ENCODE assay signal across 8 cellular contexts in genomic region chrX:118975831-118976598, GRCh38. TPM values are rescaled to one million over a fixed set of nuclear protein-coding genes. Genes with fewer than 3 reads are reported as not detected.
A peak's percentile ranks its signal among the peaks of the same experiment; 100 is the strongest.
DNase-seq lines count a peak whose midpoint lies in the region; ATAC-seq and TF ChIP-seq lines count a peak whose summit lies in the region.

No MANE protein-coding gene starts in this region.

- H3K9me2 ChIP-seq in GM23338 (ENCODE audit: insufficient read depth) (no peaks in the 10 kb centered on the region), OCI-LY7 (ENCODE audit: insufficient read depth, low read length) (no peaks in the 10 kb centered on the region)

- no peak overlapping the region for H3K9ac ChIP-seq in fibroblast of lung (ENCODE audit: insufficient read depth, low read length)

- H3K36me3 Mint-ChIP-seq in GM23338 (ENCODE audit: low read depth) (no peaks in the 10 kb centered on the region), nephron progenitor cell (ENCODE audit: low read depth) (no peaks in the 10 kb centered on the region)
- H3K36me3 Mint-ChIP-seq in activated T-helper 1 cell treated with anti-CD3 and anti-CD28 coated beads, Interleukin-12 subunit alpha, Interleukin-12 subunit beta, Interleukin-2, Interleukin-4 antibody, amounts not matched to agents 30 ng/mL and 10 ng/mL and 1 ng/mL, durations not matched to agents 14 hours and 24 hours and 36 hours (ENCODE audit: low read depth): no peaks in the 10 kb centered on the region

- H3K4me3 Mint-ChIP-seq in GM23338 (peak overlapping the region; percentile 66), nephron progenitor cell (peak overlapping the region; percentile 81)
- peak overlapping the region; percentile 88 for H3K4me3 Mint-ChIP-seq in activated T-helper 1 cell treated with anti-CD3 and anti-CD28 coated beads, Interleukin-12 subunit alpha, Interleukin-12 subunit beta, Interleukin-2, Interleukin-4 antibody, amounts not matched to agents 30 ng/mL and 10 ng/mL and 1 ng/mL, durations not matched to agents 14 hours and 24 hours and 36 hours

- TF ChIP-seq POLR2A in stomach (IDR thresholded peaks at IDR 0.05): no peak

- H3K36me3 ChIP-seq in GM23338 (ENCODE audit: insufficient read depth) (no peaks in the 10 kb centered on the region), OCI-LY7 (ENCODE audit: insufficient read depth, low read length) (no peaks in the 10 kb centered on the region), fibroblast of lung (ENCODE audit: control insufficient read depth, insufficient read depth, low read length) (no peaks in the 10 kb centered on the region), stomach (peaks cover 0 to 17% (median 13%) of the 10 kb centered on the region in 4 donors)

- H3K4me2 ChIP-seq in GM23338 (peak overlapping the region; percentile 74), OCI-LY7 (ENCODE audit: low read length) (peak overlapping the region; percentile 63), fibroblast of lung (ENCODE audit: extremely low read depth, insufficient read depth, low read length) (peak overlapping the region; percentile 51)

- CTCF ChIA-PET in OCI-LY7 (lab: Charles Lee; ENCODE audit: unreplicated experiment): no interaction called here

- ATAC-seq in GM23338 (peak; percentile 8), HG03095 (IDR thresholded peaks at IDR 0.05; ENCODE audit: unreplicated experiment) (no peak), HG03520 (IDR thresholded peaks at IDR 0.05; ENCODE audit: unreplicated experiment) (no peak)

- H4K20me1 ChIP-seq in GM23338 (replicated peaks; ENCODE audit: insufficient read depth): no peaks in the 10 kb centered on the region
- no peaks in the 10 kb centered on the region for H4K20me1 ChIP-seq in OCI-LY7 (ENCODE audit: insufficient read depth, low read length)
- H4K20me1 ChIP-seq in fibroblast of lung (ENCODE audit: control insufficient read depth, extremely low read depth, insufficient read depth, low read length): no peaks in the 10 kb centered on the region

- intact Hi-C loops in OCI-LY7 (cut with micrococcal nuclease; ENCODE audit: unreplicated experiment) (no loop called here), stomach (cut with DNase I; ENCODE audit: low total_unique reads) (no loop called here)
- intact Hi-C loops in activated T-helper 1 cell treated with anti-CD3 and anti-CD28 coated beads, Interleukin-12 subunit alpha, Interleukin-12 subunit beta, Interleukin-2, Interleukin-4 antibody, amounts not matched to agents 30 ng/mL and 10 ng/mL and 1 ng/mL, durations not matched to agents 14 hours and 24 hours and 36 hours (cut with micrococcal nuclease): loop anchor here (2.0 kb wide), 1 partner anchor 261 kb away; the partner anchor contains the start of gene PGRMC1

- H3K9me3 ChIP-seq in OCI-LY7 (ENCODE audit: low read length): no peaks in the 10 kb centered on the region
- H3K9me3 ChIP-seq in fibroblast of lung (ENCODE audit: control insufficient read depth, insufficient read depth, low read depth, low read length): no peaks in the 10 kb centered on the region
- H3K9me3 ChIP-seq in stomach: no peaks in the 10 kb centered on the region

- TF ChIP-seq EP300 in stomach (IDR thresholded peaks at IDR 0.05): no peak

- peak; percentile 32 for DNase-seq in GM23338 (ENCODE audit: low spot score)
- DNase-seq in OCI-LY7 (ENCODE audit: low spot score): no peak
- peak; percentile 4 for DNase-seq in activated T-helper 1 cell treated with anti-CD3 and anti-CD28 coated beads, Interleukin-12 subunit alpha, Interleukin-12 subunit beta, Interleukin-2, Interleukin-4 antibody, amounts not matched to agents 30 ng/mL and 10 ng/mL and 1 ng/mL, durations not matched to agents 14 hours and 24 hours and 36 hours (ENCODE audit: low spot score)
- peak; percentile 15 to 19 for DNase-seq in fibroblast of lung (ENCODE audit: low read depth in 2 of 2)
- peak; percentile 44 for DNase-seq in nephron progenitor cell
- peak; percentile 66 for DNase-seq in stomach

- H3K9me3 Mint-ChIP-seq in GM23338 (no peaks in the 10 kb centered on the region), nephron progenitor cell (peaks cover 46% of the 10 kb centered on the region)
- H3K9me3 Mint-ChIP-seq in activated T-helper 1 cell treated with anti-CD3 and anti-CD28 coated beads, Interleukin-12 subunit alpha, Interleukin-12 subunit beta, Interleukin-2, Interleukin-4 antibody, amounts not matched to agents 30 ng/mL and 10 ng/mL and 1 ng/mL, durations not matched to agents 14 hours and 24 hours and 36 hours: no peaks in the 10 kb centered on the region

- BruUV-seq in OCI-LY7 (replicated peaks; lab: Mats Ljungman, UMichigan): no TSS peak

- POLR2A ChIA-PET in OCI-LY7 (lab: Charles Lee): no interaction called here

- 0 to 43% (median 11%) methylated on average over 15 to 64 of the region's 64 CpGs for WGBS in stomach, 5 donors

- peak overlapping the region; percentile 50 for H3K4me3 ChIP-seq in GM23338
- H3K4me3 ChIP-seq in OCI-LY7 (ENCODE audit: low read depth, low read length, poor library complexity, severe bottlenecking): peak overlapping the region; percentile 12
- peak overlapping the region; percentile 7 to 49 (median 14) for H3K4me3 ChIP-seq in fibroblast of lung (replicated peaks in 1 of 4; ENCODE audit: control extremely low read depth in 1 of 4, insufficient read depth in 1 of 4, low read depth in 3 of 4, low read length in 4 of 4)
- peak overlapping the region; percentile 53 to 58 (median 56) for H3K4me3 ChIP-seq in stomach

- H3K27me3 ChIP-seq in GM23338 (ENCODE audit: insufficient read depth) (peaks cover 100% of the 10 kb centered on the region), fibroblast of lung (ENCODE audit: control insufficient read depth, insufficient read depth, low read length) (peaks cover 28% of the 10 kb centered on the region), stomach (peaks cover 0 to 22% (median 19%) of the 10 kb centered on the region in 3 donors)

- no peak overlapping the region for H2AFZ ChIP-seq in GM23338
- no peak overlapping the region for H2AFZ ChIP-seq in OCI-LY7 (ENCODE audit: low read length)
- peak overlapping the region; percentile 51 for H2AFZ ChIP-seq in fibroblast of lung (ENCODE audit: low read length)

- H3K4me1 Mint-ChIP-seq in GM23338: peaks cover 9% of the 10 kb centered on the region
- H3K4me1 Mint-ChIP-seq in activated T-helper 1 cell treated with anti-CD3 and anti-CD28 coated beads, Interleukin-12 subunit alpha, Interleukin-12 subunit beta, Interleukin-2, Interleukin-4 antibody, amounts not matched to agents 30 ng/mL and 10 ng/mL and 1 ng/mL, durations not matched to agents 14 hours and 24 hours and 36 hours (ENCODE audit: low read depth): peaks cover 13% of the 10 kb centered on the region
- peaks cover 14% of the 10 kb centered on the region for H3K4me1 Mint-ChIP-seq in nephron progenitor cell

- H3K79me2 ChIP-seq in GM23338 (replicated peaks; ENCODE audit: insufficient read depth): no peaks in the 10 kb centered on the region
- no peaks in the 10 kb centered on the region for H3K79me2 ChIP-seq in OCI-LY7 (ENCODE audit: insufficient read depth, low read depth, low read length)
- H3K79me2 ChIP-seq in fibroblast of lung (ENCODE audit: control insufficient read depth, insufficient read depth, low read length): no peaks in the 10 kb centered on the region

- H3K27ac ChIP-seq in GM23338 (ENCODE audit: low read depth) (no peak overlapping the region), OCI-LY7 (ENCODE audit: low read depth, low read length, poor library complexity, severe bottlenecking) (no peak overlapping the region), fibroblast of lung (ENCODE audit: insufficient read depth, low read length) (no peak overlapping the region), stomach (peak overlapping the region; percentile 76 to 85 (median 81))

- no peaks in the 10 kb centered on the region for H3F3A ChIP-seq in GM23338 (replicated peaks; ENCODE audit: low read depth)

- no peaks in the 10 kb centered on the region for H3K4me1 ChIP-seq in GM23338 (ENCODE audit: insufficient read depth)
- H3K4me1 ChIP-seq in OCI-LY7 (ENCODE audit: insufficient read depth, low read length, poor library complexity, severe bottlenecking): peaks cover 4% of the 10 kb centered on the region
- H3K4me1 ChIP-seq in fibroblast of lung (ENCODE audit: control insufficient read depth, extremely low read depth, insufficient read depth, low read length): no peaks in the 10 kb centered on the region
- peaks cover 0 to 42% (median 23%) of the 10 kb centered on the region in 4 donors for H3K4me1 ChIP-seq in stomach

- TF ChIP-seq CTCF in GM23338 (conservative IDR thresholded peaks at IDR 0.05; ENCODE audit: low read depth in 2 of 2): no peak
- TF ChIP-seq CTCF in OCI-LY7 (conservative IDR thresholded peaks at IDR 0.05; ENCODE audit: low read length): no peak
- TF ChIP-seq CTCF in fibroblast of lung (conservative IDR thresholded peaks at IDR 0.05 in 1 of 2, IDR thresholded peaks at IDR 0.05 in 1 of 2; ENCODE audit: low read depth in 1 of 2, low read length in 2 of 2): no peak
- TF ChIP-seq CTCF in nephron progenitor cell (IDR thresholded peaks at IDR 0.05): no peak
- TF ChIP-seq CTCF in stomach (IDR thresholded peaks at IDR 0.05): no peak

- H3K27ac Mint-ChIP-seq in GM23338: no peak overlapping the region
- peak overlapping the region; percentile 96 for H3K27ac Mint-ChIP-seq in activated T-helper 1 cell treated with anti-CD3 and anti-CD28 coated beads, Interleukin-12 subunit alpha, Interleukin-12 subunit beta, Interleukin-2, Interleukin-4 antibody, amounts not matched to agents 30 ng/mL and 10 ng/mL and 1 ng/mL, durations not matched to agents 14 hours and 24 hours and 36 hours
- H3K27ac Mint-ChIP-seq in nephron progenitor cell: no peak overlapping the region

- H3K27me3 Mint-ChIP-seq in GM23338 (ENCODE audit: insufficient read depth, low read depth, poor library complexity) (peaks cover 86% of the 10 kb centered on the region), nephron progenitor cell (ENCODE audit: low read depth, poor library complexity) (peaks cover 95% of the 10 kb centered on the region)
- H3K27me3 Mint-ChIP-seq in activated T-helper 1 cell treated with anti-CD3 and anti-CD28 coated beads, Interleukin-12 subunit alpha, Interleukin-12 subunit beta, Interleukin-2, Interleukin-4 antibody, amounts not matched to agents 30 ng/mL and 10 ng/mL and 1 ng/mL, durations not matched to agents 14 hours and 24 hours and 36 hours (ENCODE audit: insufficient read depth): peaks cover 21% of the 10 kb centered on the region

RNA-seq across cellular contexts. Expression of gene LONRF3, which starts 1.6 kb away (rescaled TPM):
- 0.10 and 0.12 TPM in 2 replicates for total RNA-seq in GM23338 (2014; rRNA removed; shearing (Covaris generic))
- not detected in 2 replicates for polyA plus RNA-seq in GM23338 (2016; fragmentation: Nextera tagmentation; extraction: Ambion mirVana)
- not detected in 2 replicates for total RNA-seq in OCI-LY7 (2014; rRNA removed; shearing (Covaris generic))
- not detected in 2 replicates for total RNA-seq in OCI-LY7 (2022)
- total RNA-seq in activated T-helper 1 cell treated with anti-CD3 and anti-CD28 coated beads, Interleukin-12 subunit alpha, Interleukin-12 subunit beta, Interleukin-2, Interleukin-4 antibody, amounts not matched to agents 30 ng/mL and 10 ng/mL and 1 ng/mL, durations not matched to agents 14 hours and 24 hours and 36 hours: 0.52 and 0.71 TPM in 2 replicates
- total RNA-seq in fibroblast of lung: 0.33 and 0.51 TPM in 2 replicates
- polyA plus RNA-seq in fibroblast of lung: 0.03 TPM in 1 of 2 replicates, not detected in the other
- polyA plus RNA-seq in fibroblast of lung (2012): 0.07 TPM in 1 of 2 replicates, not detected in the other
- polyA minus RNA-seq in fibroblast of lung (ENCODE audit: low replicate concordance): 0.33 TPM in 1 of 2 replicates, not detected in the other
- 10 to 100 TPM in 2 of 5 donors, 1 to 10 TPM in 3; 1.2 to 79.1 (median 8.5) TPM for total RNA-seq in stomach
- polyA plus RNA-seq in stomach: 1 to 10 TPM in 2 of 3 donors, under 1 TPM in 1; 0.55 to 5.5 (median 3.2) TPM

Comparison
In these comparisons a context has a peak if more than half of its experiments do, and no peak if none do; other contexts are left out.
1. H3K27ac ChIP-seq: peak in stomach (5 of 5); none in GM23338 (single experiment), OCI-LY7 (single experiment) and fibroblast of lung (single experiment).
2. Peak in every context shown above with its lines, with median percentiles within 50 percentile points of each other: H3K4me2 ChIP-seq, H3K4me3 ChIP-seq and H3K4me3 Mint-ChIP-seq.